ENCODE assay signal across 9 cellular contexts in genomic region chr3:123884258-123884831, GRCh38. TPM values are rescaled to one million over a fixed set of nuclear protein-coding genes. Genes with fewer than 3 reads are reported as not detected.
DNase-seq lines count a peak whose midpoint lies in the region; ATAC-seq and TF ChIP-seq lines count a peak whose summit lies in the region.
"Had no signal": no experiment of that assay in that cellular context is flagged by ENCODE, and none has a peak within 500 bp of the region (broad histone marks: within the 10 kb centered on the region; RNA-seq: fewer than 3 reads in every experiment).

A gene with protein sequence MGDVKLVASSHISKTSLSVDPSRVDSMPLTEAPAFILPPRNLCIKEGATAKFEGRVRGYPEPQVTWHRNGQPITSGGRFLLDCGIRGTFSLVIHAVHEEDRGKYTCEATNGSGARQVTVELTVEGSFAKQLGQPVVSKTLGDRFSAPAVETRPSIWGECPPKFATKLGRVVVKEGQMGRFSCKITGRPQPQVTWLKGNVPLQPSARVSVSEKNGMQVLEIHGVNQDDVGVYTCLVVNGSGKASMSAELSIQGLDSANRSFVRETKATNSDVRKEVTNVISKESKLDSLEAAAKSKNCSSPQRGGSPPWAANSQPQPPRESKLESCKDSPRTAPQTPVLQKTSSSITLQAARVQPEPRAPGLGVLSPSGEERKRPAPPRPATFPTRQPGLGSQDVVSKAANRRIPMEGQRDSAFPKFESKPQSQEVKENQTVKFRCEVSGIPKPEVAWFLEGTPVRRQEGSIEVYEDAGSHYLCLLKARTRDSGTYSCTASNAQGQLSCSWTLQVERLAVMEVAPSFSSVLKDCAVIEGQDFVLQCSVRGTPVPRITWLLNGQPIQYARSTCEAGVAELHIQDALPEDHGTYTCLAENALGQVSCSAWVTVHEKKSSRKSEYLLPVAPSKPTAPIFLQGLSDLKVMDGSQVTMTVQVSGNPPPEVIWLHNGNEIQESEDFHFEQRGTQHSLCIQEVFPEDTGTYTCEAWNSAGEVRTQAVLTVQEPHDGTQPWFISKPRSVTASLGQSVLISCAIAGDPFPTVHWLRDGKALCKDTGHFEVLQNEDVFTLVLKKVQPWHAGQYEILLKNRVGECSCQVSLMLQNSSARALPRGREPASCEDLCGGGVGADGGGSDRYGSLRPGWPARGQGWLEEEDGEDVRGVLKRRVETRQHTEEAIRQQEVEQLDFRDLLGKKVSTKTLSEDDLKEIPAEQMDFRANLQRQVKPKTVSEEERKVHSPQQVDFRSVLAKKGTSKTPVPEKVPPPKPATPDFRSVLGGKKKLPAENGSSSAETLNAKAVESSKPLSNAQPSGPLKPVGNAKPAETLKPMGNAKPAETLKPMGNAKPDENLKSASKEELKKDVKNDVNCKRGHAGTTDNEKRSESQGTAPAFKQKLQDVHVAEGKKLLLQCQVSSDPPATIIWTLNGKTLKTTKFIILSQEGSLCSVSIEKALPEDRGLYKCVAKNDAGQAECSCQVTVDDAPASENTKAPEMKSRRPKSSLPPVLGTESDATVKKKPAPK (N-terminal part only) (minus strand): TSS chr3:123884332. CDS start chr3:123793841, 90,491 bp downstream.

- H3K36me3 Mint-ChIP-seq in activated CD4-positive, alpha-beta T cell treated with anti-CD3 and anti-CD28 coated beads for 36 hours (ENCODE audit: low read depth): no peaks in the 10 kb centered on the region
- H3K36me3 Mint-ChIP-seq in natural killer cell treated with Interleukin-12 subunit alpha and Interleukin-12 subunit beta and Interleukin-15 and Interleukin-18, amount 100 ng/mL, for 72 hours: no peaks in the 10 kb centered on the region

- TF ChIP-seq POLR2A in transverse colon (IDR thresholded peaks at IDR 0.05): no peak

- in situ Hi-C loops in transverse colon (cut with MboI; ENCODE audit: low pct_ligation_motif_present in 1 of 4, low pct_unique_long_range_greater_than_20kb in 1 of 4, low sequenced_read_pairs in 3 of 4): no loop called here

- peaks cover 0 to 4% of the 10 kb centered on the region in 2 donors for H3K9me3 ChIP-seq in transverse colon

- peak within 1 kb of the TSS; percentile 31 to 68 (median 58) for H3K27ac ChIP-seq in transverse colon

- peak; percentile 95 for ATAC-seq in activated CD4-positive, alpha-beta T cell treated with anti-CD3 and anti-CD28 coated beads for 36 hours
- peak; percentile 57 for ATAC-seq in HG02884 (IDR thresholded peaks at IDR 0.05; ENCODE audit: unreplicated experiment)
- ATAC-seq in natural killer cell treated with Interleukin-12 subunit alpha and Interleukin-12 subunit beta and Interleukin-15 and Interleukin-18, amount 100 ng/mL, for 72 hours: peak; percentile 82 to 91

- POLR2A ChIA-PET in activated CD4-positive, alpha-beta T cell treated with anti-CD3 and anti-CD28 coated beads for 36 hours (lab: Charles Lee): no interaction called here

- CTCF ChIA-PET in activated CD4-positive, alpha-beta T cell treated with anti-CD3 and anti-CD28 coated beads for 36 hours (lab: Charles Lee): no interaction called here

- TF ChIP-seq EP300 in transverse colon (IDR thresholded peaks at IDR 0.05; ENCODE audit: low read depth): no peak

- H3K27me3 Mint-ChIP-seq in activated CD4-positive, alpha-beta T cell treated with anti-CD3 and anti-CD28 coated beads for 36 hours: peaks cover 52% of the 10 kb centered on the region
- peaks cover 43 to 62% of the 10 kb centered on the region in 2 donors for H3K27me3 Mint-ChIP-seq in natural killer cell treated with Interleukin-12 subunit alpha and Interleukin-12 subunit beta and Interleukin-15 and Interleukin-18, amount 100 ng/mL, for 72 hours

- TF ChIP-seq CTCF in foreskin fibroblast (IDR thresholded peaks at IDR 0.05; ENCODE audit: low read depth, low read length) (no peak), transverse colon (IDR thresholded peaks at IDR 0.05) (no peak)

- peaks cover 53% of the 10 kb centered on the region for H3K27me3 ChIP-seq in transverse colon

- H3K27ac Mint-ChIP-seq in activated CD4-positive, alpha-beta T cell treated with anti-CD3 and anti-CD28 coated beads for 36 hours: no peak within 1 kb of the TSS
- no peak within 1 kb of the TSS for H3K27ac Mint-ChIP-seq in natural killer cell treated with Interleukin-12 subunit alpha and Interleukin-12 subunit beta and Interleukin-15 and Interleukin-18, amount 100 ng/mL, for 72 hours

- peaks cover 10% of the 10 kb centered on the region for H3K4me1 Mint-ChIP-seq in activated CD4-positive, alpha-beta T cell treated with anti-CD3 and anti-CD28 coated beads for 36 hours
- H3K4me1 Mint-ChIP-seq in natural killer cell treated with Interleukin-12 subunit alpha and Interleukin-12 subunit beta and Interleukin-15 and Interleukin-18, amount 100 ng/mL, for 72 hours (ENCODE audit: low read depth in 2 of 2): peaks cover 5 to 7% of the 10 kb centered on the region in 2 donors

- 7% methylated on average over 30 of the region's 58 CpGs; no CpG with 5 or more reads in 1 of the 2 donors for WGBS in transverse colon (ENCODE audit: low coverage in 1 of 2), 2 donors

- H3K4me3 ChIP-seq in foreskin fibroblast (ENCODE audit: low read depth in 1 of 2, low read length in 2 of 2) (peak within 1 kb of the TSS; percentile 73 to 98), transverse colon (peak within 1 kb of the TSS; percentile 32 to 59 (median 40))

- intact Hi-C loops in activated CD4-positive, alpha-beta T cell treated with anti-CD3 and anti-CD28 coated beads for 36 hours (cut with DNase I, micrococcal nuclease): loop anchor here in 1 of 2 experiments (1.0 kb wide), 1 partner anchor 77 kb away; the partner anchor contains the start of gene CCDC14
- intact Hi-C loops in transverse colon (cut with DNase I; ENCODE audit: low total_unique reads): no loop called here

- H3K9me3 Mint-ChIP-seq in activated CD4-positive, alpha-beta T cell treated with anti-CD3 and anti-CD28 coated beads for 36 hours (ENCODE audit: low read depth): no peaks in the 10 kb centered on the region
- no peaks in the 10 kb centered on the region for H3K9me3 Mint-ChIP-seq in natural killer cell treated with Interleukin-12 subunit alpha and Interleukin-12 subunit beta and Interleukin-15 and Interleukin-18, amount 100 ng/mL, for 72 hours

- H3K4me3 Mint-ChIP-seq in activated CD4-positive, alpha-beta T cell treated with anti-CD3 and anti-CD28 coated beads for 36 hours: peak within 1 kb of the TSS; percentile 61
- peak within 1 kb of the TSS; percentile 59 for H3K4me3 Mint-ChIP-seq in natural killer cell treated with Interleukin-12 subunit alpha and Interleukin-12 subunit beta and Interleukin-15 and Interleukin-18, amount 100 ng/mL, for 72 hours

- no peaks in the 10 kb centered on the region for H3K36me3 ChIP-seq in transverse colon

- H3K4me1 ChIP-seq in transverse colon: peaks cover 4 to 12% (median 10%) of the 10 kb centered on the region in 4 donors

- DNase-seq in activated CD4-positive, alpha-beta T cell treated with anti-CD3 and anti-CD28 coated beads for 36 hours: peak; percentile 70
- DNase-seq in activated CD4-positive, alpha-beta T cell treated with anti-CD3 and anti-CD28 coated beads, Interleukin-2, amount 50 U/mL, for 1 hour: no peak
- DNase-seq in NCI-H2227 (lab: John Stamatoyannopoulos, UW; ENCODE audit: unreplicated experiment): peak; percentile 79
- peak; percentile 6 to 16 (median 13) for DNase-seq in activated CD8-positive, alpha-beta memory T cell treated with anti-CD3 and anti-CD28 coated beads for 48 hours (ENCODE audit: low read depth in 2 of 3, low spot score in 2 of 3)
- DNase-seq in foreskin fibroblast: peak; percentile 90 to 95
- DNase-seq in natural killer cell treated with Interleukin-12 subunit alpha and Interleukin-12 subunit beta and Interleukin-15 and Interleukin-18, amount 100 ng/mL, for 72 hours (ENCODE audit: low spot score): no peak
- peak; percentile 68 for DNase-seq in transverse colon
- DNase-seq: DND-41 had no signal

RNA-seq across cellular contexts. Expression of the gene that starts here (rescaled TPM):
- total RNA-seq in activated CD4-positive, alpha-beta T cell treated with anti-CD3 and anti-CD28 coated beads for 36 hours: under 1 TPM in 1 of 2 experiments, not detected in 1; 0.07 TPM
- under 1 TPM; 0.12 to 0.14 TPM for total RNA-seq in natural killer cell treated with Interleukin-12 subunit alpha and Interleukin-12 subunit beta and Interleukin-15 and Interleukin-18, amount 100 ng/mL, for 72 hours
- 100 to 1,000 TPM; 230 to 527 (median 349) TPM for total RNA-seq in transverse colon

Comparison
In these comparisons a context has a peak if more than half of its experiments do, and no peak if none do; other contexts are left out.
1. RNA of the gene that starts here (total RNA-seq): 230 to 527 TPM in transverse colon; 0.12 to 0.14 TPM in natural killer cell treated with Interleukin-12 subunit alpha and Interleukin-12 subunit beta and Interleukin-15 and Interleukin-18, amount 100 ng/mL, for 72 hours and 0.07 TPM in activated CD4-positive, alpha-beta T cell treated with anti-CD3 and anti-CD28 coated beads for 36 hours; every median in the first group is over 100 times any median in the second.
2. Peak in DNase-seq and ATAC-seq in activated CD4-positive, alpha-beta T cell treated with anti-CD3 and anti-CD28 coated beads for 36 hours; RNA of the gene not detected or under 1 TPM.
3. Peak in ATAC-seq in natural killer cell treated with Interleukin-12 subunit alpha and Interleukin-12 subunit beta and Interleukin-15 and Interleukin-18, amount 100 ng/mL, for 72 hours; RNA of the gene not detected or under 1 TPM.
4. DNase-seq: peak in NCI-H2227 (single experiment), activated CD8-positive, alpha-beta memory T cell treated with anti-CD3 and anti-CD28 coated beads for 48 hours (3 of 3), foreskin fibroblast (2 of 2) and transverse colon (single experiment); none in activated CD4-positive, alpha-beta T cell treated with anti-CD3 and anti-CD28 coated beads, Interleukin-2, amount 50 U/mL, for 1 hour (single experiment) and natural killer cell treated with Interleukin-12 subunit alpha and Interleukin-12 subunit beta and Interleukin-15 and Interleukin-18, amount 100 ng/mL, for 72 hours (single experiment).
5. Peak in every context shown above with its lines, with median percentiles within 50 percentile points of each other: ATAC-seq.